8 cellular contexts compared by ENCODE assay signal in genomic region chr5:40437452-40437861, GRCh38.
DNase-seq lines count a peak whose midpoint lies in the region; ATAC-seq and TF ChIP-seq lines count a peak whose summit lies in the region.

No MANE protein-coding gene starts in this region.

- H3K27me3 Mint-ChIP-seq in activated CD8-positive, alpha-beta memory T cell treated with anti-CD3 and anti-CD28 coated beads, Interleukin-2, amount 10 ng/mL, durations not matched to agents 7 days and 5 days = no peaks in the 10 kb centered on the region
- no peaks in the 10 kb centered on the region for H3K27me3 Mint-ChIP-seq in T-helper 1 cell treated with Interleukin-12 subunit alpha and Interleukin-12 subunit beta and Interleukin-4 antibody, amounts not matched to agents 30 μg/mL and 1 μg/mL, for 36 hours (ENCODE audit: low read depth)

- H3K36me3 Mint-ChIP-seq in activated CD8-positive, alpha-beta memory T cell treated with anti-CD3 and anti-CD28 coated beads, Interleukin-2, amount 10 ng/mL, durations not matched to agents 7 days and 5 days = peaks cover 27% of the 10 kb centered on the region
- H3K36me3 Mint-ChIP-seq in T-helper 1 cell treated with Interleukin-12 subunit alpha and Interleukin-12 subunit beta and Interleukin-4 antibody, amounts not matched to agents 30 μg/mL and 1 μg/mL, for 36 hours (ENCODE audit: low read depth) = peaks cover 13% of the 10 kb centered on the region

- peak; percentile 74 for DNase-seq in activated CD8-positive, alpha-beta memory T cell treated with anti-CD3 and anti-CD28 coated beads, Interleukin-2, amount 10 ng/mL, durations not matched to agents 7 days and 5 days
- DNase-seq in activated CD8-positive, alpha-beta memory T cell treated with anti-CD3 and anti-CD28 coated beads for 24 hours = no peak
- DNase-seq in hepatic stellate cell (ENCODE audit: low spot score) (peak; percentile 43), ureter (ENCODE audit: low spot score) (no peak), germinal center (ENCODE audit: low spot score) (no peak), erythroblast (lab: John Stamatoyannopoulos, UW) (no peak)

- CTCF ChIA-PET in activated CD8-positive, alpha-beta memory T cell treated with anti-CD3 and anti-CD28 coated beads, Interleukin-2, amount 10 ng/mL, durations not matched to agents 7 days and 5 days (lab: Charles Lee) = interaction anchor here (1.2 to 3.6 kb wide), 8 partner anchors 9 to 251 kb away, joined by 3 to 17 read pairs (median 6); no protein-coding TSS in a partner anchor

- TF ChIP-seq POLR2A in erythroblast (IDR thresholded peaks at IDR 0.05; ENCODE audit: low read length) = no peak

- peaks cover 80% of the 10 kb centered on the region for H3K4me1 Mint-ChIP-seq in activated CD8-positive, alpha-beta memory T cell treated with anti-CD3 and anti-CD28 coated beads, Interleukin-2, amount 10 ng/mL, durations not matched to agents 7 days and 5 days
- peaks cover 64% of the 10 kb centered on the region for H3K4me1 Mint-ChIP-seq in T-helper 1 cell treated with Interleukin-12 subunit alpha and Interleukin-12 subunit beta and Interleukin-4 antibody, amounts not matched to agents 30 μg/mL and 1 μg/mL, for 36 hours (ENCODE audit: low read depth)

- H3K27ac Mint-ChIP-seq in activated CD8-positive, alpha-beta memory T cell treated with anti-CD3 and anti-CD28 coated beads, Interleukin-2, amount 10 ng/mL, durations not matched to agents 7 days and 5 days = peak overlapping the region; percentile 98
- peak overlapping the region; percentile 76 for H3K27ac Mint-ChIP-seq in T-helper 1 cell treated with Interleukin-12 subunit alpha and Interleukin-12 subunit beta and Interleukin-4 antibody, amounts not matched to agents 30 μg/mL and 1 μg/mL, for 36 hours

- peak; percentile 77 for ATAC-seq in activated CD8-positive, alpha-beta memory T cell treated with anti-CD3 and anti-CD28 coated beads, Interleukin-2, amount 10 ng/mL, durations not matched to agents 7 days and 5 days
- peak; percentile 63 for ATAC-seq in HG02981 (IDR thresholded peaks at IDR 0.05; ENCODE audit: unreplicated experiment)

- no peaks in the 10 kb centered on the region for H3K9me3 Mint-ChIP-seq in activated CD8-positive, alpha-beta memory T cell treated with anti-CD3 and anti-CD28 coated beads, Interleukin-2, amount 10 ng/mL, durations not matched to agents 7 days and 5 days (ENCODE audit: low read depth)
- H3K9me3 Mint-ChIP-seq in T-helper 1 cell treated with Interleukin-12 subunit alpha and Interleukin-12 subunit beta and Interleukin-4 antibody, amounts not matched to agents 30 μg/mL and 1 μg/mL, for 36 hours = peaks cover 4% of the 10 kb centered on the region

- H3K4me3 Mint-ChIP-seq in activated CD8-positive, alpha-beta memory T cell treated with anti-CD3 and anti-CD28 coated beads, Interleukin-2, amount 10 ng/mL, durations not matched to agents 7 days and 5 days = peak overlapping the region; percentile 31
- H3K4me3 Mint-ChIP-seq in T-helper 1 cell treated with Interleukin-12 subunit alpha and Interleukin-12 subunit beta and Interleukin-4 antibody, amounts not matched to agents 30 μg/mL and 1 μg/mL, for 36 hours = no peak overlapping the region

Comparison
In these comparisons a context has a peak if more than half of its experiments do, and no peak if none do; other contexts are left out.
1. DNase-seq: peak in activated CD8-positive, alpha-beta memory T cell treated with anti-CD3 and anti-CD28 coated beads, Interleukin-2, amount 10 ng/mL, durations not matched to agents 7 days and 5 days (single experiment) and hepatic stellate cell (single experiment); none in activated CD8-positive, alpha-beta memory T cell treated with anti-CD3 and anti-CD28 coated beads for 24 hours (single experiment), ureter (single experiment), germinal center (single experiment) and erythroblast (0 of 2).